ENCODE assay signal across 26 cellular contexts in genomic region chr6:111854683-111855082, GRCh38. TPM values are rescaled to one million over a fixed set of nuclear protein-coding genes. Genes with fewer than 3 reads are reported as not detected.
A peak's percentile ranks its signal among the peaks of the same experiment; 100 is the strongest.
DNase-seq lines count a peak whose midpoint lies in the region; ATAC-seq and TF ChIP-seq lines count a peak whose summit lies in the region.
"Had no signal": no experiment of that assay in that cellular context is flagged by ENCODE, and none has a peak within 500 bp of the region (broad histone marks: within the 10 kb centered on the region; RNA-seq: fewer than 3 reads in every experiment).

No MANE protein-coding gene starts in this region.

- DNase-seq in NOMO-1 treated with DMSO at 0.1 percent for 48 hours (lab: John Stamatoyannopoulos, UW; ENCODE audit: unreplicated experiment) = peak; percentile 8
- DNase-seq in NOMO-1 treated with dmso at 0.1 percent for 144 hours (lab: John Stamatoyannopoulos, UW; ENCODE audit: unreplicated experiment) = no peak
- DNase-seq in CD8-positive, alpha-beta T cell = no peak
- DNase-seq in OCI-M1 (lab: John Stamatoyannopoulos, UW) = peak; percentile 23
- peak; percentile 62 for DNase-seq in fibroblast of villous mesenchyme (ENCODE audit: low read depth)
- no peak for DNase-seq in chondrocyte (ENCODE audit: low spot score)
- DNase-seq in left ventricle myocardium superior = no peak
- DNase-seq: activated CD4-positive, alpha-beta T cell treated with anti-CD3 and anti-CD28 coated beads for 4 hours; activated CD8-positive, alpha-beta memory T cell treated with anti-CD3 and anti-CD28 coated beads, Interleukin-2, amount 10 ng/mL, durations not matched to agents 7 days and 5 days; CD8-positive, alpha-beta memory T cell; central memory CD4-positive, alpha-beta T cell; DMS153; dorsolateral prefrontal cortex; midbrain; naive thymus-derived CD8-positive, alpha-beta T cell; NCI-H1436 treated with DMSO at 0.1 percent for 48 hours; NCI-H446 treated with DMSO at 0.1 percent for 48 hours; nucleus accumbens; PC-3; stimulated activated naive CD4-positive, alpha-beta T cell treated with Interleukin-2 at 50 U/mL for 16 hours had no signal

- H3K27ac ChIP-seq in CD8-positive, alpha-beta T cell (ENCODE audit: low read depth, low read length) = no peak overlapping the region
- H3K27ac ChIP-seq: vagina had no signal

- H3K27me3 Mint-ChIP-seq in CD8-positive, alpha-beta T cell (ENCODE audit: low read depth) = no peaks in the 10 kb centered on the region
- H3K27me3 Mint-ChIP-seq in chondrocyte (ENCODE audit: low read depth) = no peaks in the 10 kb centered on the region
- H3K27me3 Mint-ChIP-seq: activated CD8-positive, alpha-beta memory T cell treated with anti-CD3 and anti-CD28 coated beads, Interleukin-2, amount 10 ng/mL, durations not matched to agents 7 days and 5 days; CD8-positive, alpha-beta memory T cell; naive thymus-derived CD8-positive, alpha-beta T cell had no signal

- H3K36me3 ChIP-seq in CD8-positive, alpha-beta T cell (ENCODE audit: insufficient read depth, low read length) = no peaks in the 10 kb centered on the region
- H3K36me3 ChIP-seq: HAP-1, vagina had no signal

- POLR2A ChIA-PET in CD8-positive, alpha-beta T cell (lab: Charles Lee) = interaction anchor here (0.8 to 2.1 kb wide), 6 partner anchors 10 to 86 kb away, joined by 3 to 11 read pairs (median 4); partner anchors contain the start of gene FYN

- H3K9me3 ChIP-seq in CD8-positive, alpha-beta T cell (ENCODE audit: low read length) = no peaks in the 10 kb centered on the region
- H3K9me3 ChIP-seq: HAP-1, vagina had no signal

- peaks cover 26% of the 10 kb centered on the region for H3K36me3 Mint-ChIP-seq in CD8-positive, alpha-beta T cell
- no peaks in the 10 kb centered on the region for H3K36me3 Mint-ChIP-seq in chondrocyte (ENCODE audit: low read depth)

- H3K27me3 ChIP-seq in CD8-positive, alpha-beta T cell (ENCODE audit: insufficient read depth, low read length) = no peaks in the 10 kb centered on the region
- H3K27me3 ChIP-seq: dorsolateral prefrontal cortex, vagina had no signal

- H3K9me3 Mint-ChIP-seq in CD8-positive, alpha-beta T cell = no peaks in the 10 kb centered on the region
- peaks cover 3% of the 10 kb centered on the region for H3K9me3 Mint-ChIP-seq in chondrocyte (ENCODE audit: low read depth)
- H3K9me3 Mint-ChIP-seq: activated naive CD4-positive, alpha-beta T cell treated with anti-CD3 and anti-CD28 coated beads, Interleukin-2, amount 50 U/mL, for 72 hours; CD8-positive, alpha-beta memory T cell; naive thymus-derived CD8-positive, alpha-beta T cell; T-helper 2 cell treated with Interferon-gamma antibody and Interleukin-4, amounts not matched to agents 5 μg/mL and 100 μg/mL, for 36 hours had no signal

- ATAC-seq in CD8-positive, alpha-beta T cell = peak; percentile 24
- ATAC-seq in left ventricle myocardium superior (no peak), GM19395 (IDR thresholded peaks at IDR 0.05; ENCODE audit: unreplicated experiment) (no peak)
- ATAC-seq: activated CD8-positive, alpha-beta memory T cell treated with anti-CD3 and anti-CD28 coated beads, Interleukin-2, amount 10 ng/mL, durations not matched to agents 7 days and 5 days; activated naive CD4-positive, alpha-beta T cell treated with anti-CD3 and anti-CD28 coated beads, Interleukin-2, amount 50 U/mL, for 72 hours; naive thymus-derived CD8-positive, alpha-beta T cell; PC-3; Right ventricle myocardium inferior had no signal

- CTCF ChIA-PET in CD8-positive, alpha-beta T cell (lab: Charles Lee) = interaction anchor here (1.3 to 1.6 kb wide), 2 partner anchors 51 to 77 kb away, joined by 3 to 4 read pairs; no protein-coding TSS in a partner anchor

- H3K4me1 Mint-ChIP-seq in CD8-positive, alpha-beta T cell (ENCODE audit: low read depth) = peaks cover 96% of the 10 kb centered on the region
- peaks cover 60% of the 10 kb centered on the region for H3K4me1 Mint-ChIP-seq in chondrocyte (ENCODE audit: low read depth)

- peaks cover 95% of the 10 kb centered on the region for H3K4me1 ChIP-seq in CD8-positive, alpha-beta T cell (ENCODE audit: insufficient read depth, low read length)

- no peak overlapping the region for H3K4me3 ChIP-seq in CD8-positive, alpha-beta T cell (ENCODE audit: low read depth, low read length)
- H3K4me3 ChIP-seq in fibroblast of villous mesenchyme (ENCODE audit: low read depth, low read length) = no peak overlapping the region
- H3K4me3 ChIP-seq: dorsolateral prefrontal cortex, HAP-1, vagina had no signal

- H3K27ac Mint-ChIP-seq in CD8-positive, alpha-beta T cell = no peak overlapping the region
- H3K27ac Mint-ChIP-seq in chondrocyte (ENCODE audit: unreplicated experiment) = no peak overlapping the region
- H3K27ac Mint-ChIP-seq: activated CD8-positive, alpha-beta memory T cell treated with anti-CD3 and anti-CD28 coated beads, Interleukin-2, amount 10 ng/mL, durations not matched to agents 7 days and 5 days; activated naive CD4-positive, alpha-beta T cell treated with anti-CD3 and anti-CD28 coated beads, Interleukin-2, amount 50 U/mL, for 72 hours; T-helper 2 cell treated with Interferon-gamma antibody and Interleukin-4, amounts not matched to agents 5 μg/mL and 100 μg/mL, for 36 hours had no signal

- intact Hi-C loops in CD8-positive, alpha-beta T cell (cut with DNase I, micrococcal nuclease) = loop anchor here in 1 of 2 experiments (1.0 kb wide), 1 partner anchor 8 kb away; no protein-coding TSS in a partner anchor
- intact Hi-C loops in left ventricle myocardium superior (cut with micrococcal nuclease) = no loop called here

- no peak for TF ChIP-seq CTCF in CD8-positive, alpha-beta T cell (IDR thresholded peaks at IDR 0.05)
- no peak for TF ChIP-seq CTCF in fibroblast of villous mesenchyme (IDR thresholded peaks at IDR 0.05; ENCODE audit: insufficient read depth, low read depth, low read length)
- no peak for TF ChIP-seq CTCF in chondrocyte (IDR thresholded peaks at IDR 0.05)

- no peak overlapping the region for H3K4me3 Mint-ChIP-seq in CD8-positive, alpha-beta T cell
- no peak overlapping the region for H3K4me3 Mint-ChIP-seq in chondrocyte (ENCODE audit: unreplicated experiment)
- H3K4me3 Mint-ChIP-seq: activated CD8-positive, alpha-beta memory T cell treated with anti-CD3 and anti-CD28 coated beads, Interleukin-2, amount 10 ng/mL, durations not matched to agents 7 days and 5 days; T-helper 2 cell treated with Interferon-gamma antibody and Interleukin-4, amounts not matched to agents 5 μg/mL and 100 μg/mL, for 36 hours had no signal

RNA-seq across cellular contexts. Expression of gene FYN, which starts 18.6 kb away (rescaled TPM):
- 100 to 1,000 TPM; 479 to 483 TPM for total RNA-seq in CD8-positive, alpha-beta T cell
- 26.8 and 35.1 TPM in 2 replicates for total RNA-seq in fibroblast of villous mesenchyme
- 79.1 to 111 TPM (median 109 TPM) in 3 replicates for total RNA-seq in chondrocyte
- total RNA-seq in left ventricle myocardium superior = 51.6 TPM

Comparison
In these comparisons a context has a peak if more than half of its experiments do, and no peak if none do; other contexts are left out.
1. DNase-seq: peak in NOMO-1 treated with DMSO at 0.1 percent for 48 hours (single experiment), OCI-M1 (single experiment) and fibroblast of villous mesenchyme (single experiment); none in NOMO-1 treated with dmso at 0.1 percent for 144 hours (single experiment), CD8-positive, alpha-beta T cell (0 of 7), chondrocyte (single experiment) and left ventricle myocardium superior (single experiment).